ENCODE assay signal across 6 cellular contexts in genomic region chr11:65569164-65569972, GRCh38.
DNase-seq lines count a peak whose midpoint lies in the region; ATAC-seq and TF ChIP-seq lines count a peak whose summit lies in the region.

No MANE protein-coding gene starts in this region.

- peak overlapping the region; percentile 61 for H2AFZ ChIP-seq in parathyroid adenoma

- peaks cover 8% of the 10 kb centered on the region for H3K79me2 ChIP-seq in parathyroid adenoma

- H3K4me3 ChIP-seq in choroid plexus epithelial cell (ENCODE audit: low read depth, low read length) (peak overlapping the region; percentile 93), parathyroid adenoma (ENCODE audit: low read depth, low read length) (peak overlapping the region; percentile 91)

- peaks cover 14% of the 10 kb centered on the region for H3K4me1 ChIP-seq in parathyroid adenoma

- H3K36me3 ChIP-seq in parathyroid adenoma (ENCODE audit: control insufficient read depth, insufficient read depth, low read length), result no peaks in the 10 kb centered on the region

- no peaks in the 10 kb centered on the region for H3K27me3 ChIP-seq in parathyroid adenoma (ENCODE audit: control insufficient read depth, insufficient read depth, low read length)

- no peaks in the 10 kb centered on the region for H3K9me3 ChIP-seq in parathyroid adenoma (ENCODE audit: control insufficient read depth, low read length)

- peak overlapping the region; percentile 29 for H3K9ac ChIP-seq in parathyroid adenoma

- DNase-seq in AG08396 (ENCODE audit: low spot score) (peak; percentile 69), choroid plexus epithelial cell (ENCODE audit: low read depth) (no peak), NCI-H2029 treated with DMSO at 0.1 percent for 48 hours (lab: John Stamatoyannopoulos, UW) (no peak)

- no peak for TF ChIP-seq CTCF in choroid plexus epithelial cell (conservative IDR thresholded peaks at IDR 0.05; ENCODE audit: low read depth, low read length)
- no peak for TF ChIP-seq CTCF in parathyroid adenoma (IDR thresholded peaks at IDR 0.05)

- peak overlapping the region; percentile 79 for H3K4me2 ChIP-seq in parathyroid adenoma (ENCODE audit: low read length)

- ATAC-seq in HG03060 (IDR thresholded peaks at IDR 0.05; ENCODE audit: low read depth, unreplicated experiment) (peak; percentile 1), GM18873 (IDR thresholded peaks at IDR 0.05; ENCODE audit: low FRiP score, unreplicated experiment) (no peak)

- peak overlapping the region; percentile 90 for H3K27ac ChIP-seq in parathyroid adenoma
